Comparison of ENCODE assay signal across 14 cellular contexts in the genomic region with DNA sequence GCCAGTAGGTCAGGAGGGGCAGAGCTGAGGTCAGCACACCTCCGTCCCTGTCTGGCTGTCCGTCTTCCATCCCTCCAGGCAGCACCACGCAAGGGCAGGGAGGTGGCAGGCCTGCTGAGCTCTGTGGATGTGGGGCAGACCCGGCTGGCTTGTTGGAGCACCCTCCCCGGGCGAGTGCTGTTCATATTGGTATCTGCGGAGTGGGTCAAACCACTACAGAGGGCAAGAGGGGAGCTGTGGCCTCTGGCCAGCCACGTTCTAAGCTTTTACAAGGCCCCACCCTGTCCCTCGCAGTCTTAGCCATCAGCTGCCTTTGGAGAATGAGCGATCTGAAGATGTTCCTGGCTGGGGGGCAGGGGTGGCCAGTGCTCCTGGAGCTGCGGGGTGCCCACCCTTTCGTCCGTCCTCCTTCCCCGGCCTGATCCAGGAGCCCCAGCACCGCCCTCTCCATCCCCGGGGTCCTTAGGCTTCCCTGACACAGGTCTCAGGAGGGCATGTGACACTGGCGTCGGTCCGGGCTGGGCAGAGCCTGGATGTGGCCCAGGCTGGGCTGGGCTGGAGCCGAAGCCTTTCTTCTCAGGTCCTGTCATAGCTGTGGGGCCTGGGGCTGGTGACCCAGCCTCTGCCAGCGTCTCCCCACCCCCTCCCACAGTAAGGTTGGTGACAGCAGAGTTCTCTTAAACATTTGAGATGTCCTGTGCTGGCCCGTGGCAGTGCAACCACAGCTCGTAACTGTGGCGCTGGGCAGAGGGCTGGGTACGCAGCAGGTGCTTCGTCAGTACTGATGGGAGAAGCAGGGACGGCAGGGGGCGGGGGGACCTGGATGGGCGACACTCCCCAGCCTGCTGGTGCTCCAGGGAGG. TPM values are rescaled to one million over a fixed set of nuclear protein-coding genes. Genes with fewer than 3 reads are reported as not detected.
DNase-seq lines count a peak whose midpoint lies in the region; ATAC-seq, FAIRE-seq and TF ChIP-seq lines count a peak whose summit lies in the region.
"Had no signal": no experiment of that assay in that cellular context is flagged by ENCODE, and none has a peak within 500 bp of the region (broad histone marks: within the 10 kb centered on the region; RNA-seq: fewer than 3 reads in every experiment).

No MANE protein-coding gene starts in this region.

- DNase-seq in activated CD8-positive, alpha-beta memory T cell treated with anti-CD3 and anti-CD28 coated beads, Interleukin-2, amount 10 ng/mL, durations not matched to agents 7 days and 5 days = no peak
- DNase-seq in activated CD8-positive, alpha-beta memory T cell treated with anti-CD3 and anti-CD28 coated beads, Interleukin-2, amount 50 U/mL, for 4 hours = no peak
- DNase-seq in activated T-helper 1 cell treated with anti-CD3 and anti-CD28 coated beads, Interleukin-12 subunit alpha, Interleukin-12 subunit beta, Interleukin-2, Interleukin-4 antibody, amounts not matched to agents 30 ng/mL and 10 ng/mL and 1 ng/mL, durations not matched to agents 14 hours and 24 hours and 36 hours (ENCODE audit: low spot score) = no peak
- DNase-seq in left colon (peak in 1 of 2 donors; percentile 32), transverse colon (no peak), H54 (ENCODE audit: insufficient read length, low spot score) (no peak), activated gamma-delta T cell (lab: John Stamatoyannopoulos, UW) (no peak)
- no peak for DNase-seq in activated effector memory CD4-positive, alpha-beta T cell treated with anti-CD3 and anti-CD28 coated beads, Interleukin-2, amount 50 U/mL, for 16 hours
- DNase-seq: DMS 273 treated with DMSO at 0.1 percent for 48 hours, foreskin melanocyte, NCI-H187 treated with DMSO at 0.1 percent for 48 hours had no signal

- no peaks in the 10 kb centered on the region for H3K27me3 Mint-ChIP-seq in activated CD8-positive, alpha-beta memory T cell treated with anti-CD3 and anti-CD28 coated beads, Interleukin-2, amount 10 ng/mL, durations not matched to agents 7 days and 5 days
- H3K27me3 Mint-ChIP-seq in activated T-helper 1 cell treated with anti-CD3 and anti-CD28 coated beads, Interleukin-12 subunit alpha, Interleukin-12 subunit beta, Interleukin-2, Interleukin-4 antibody, amounts not matched to agents 30 ng/mL and 10 ng/mL and 1 ng/mL, durations not matched to agents 14 hours and 24 hours and 36 hours (ENCODE audit: insufficient read depth) = peaks cover 3% of the 10 kb centered on the region
- H3K27me3 Mint-ChIP-seq: activated naive CD4-positive, alpha-beta T cell treated with anti-CD3 and anti-CD28 coated beads, Interleukin-2, amount 50 U/mL, for 24 hours had no signal

- TF ChIP-seq CTCF in transverse colon (IDR thresholded peaks at IDR 0.05) = no peak

- intact Hi-C loops in activated T-helper 1 cell treated with anti-CD3 and anti-CD28 coated beads, Interleukin-12 subunit alpha, Interleukin-12 subunit beta, Interleukin-2, Interleukin-4 antibody, amounts not matched to agents 30 ng/mL and 10 ng/mL and 1 ng/mL, durations not matched to agents 14 hours and 24 hours and 36 hours (cut with micrococcal nuclease) = no loop called here
- intact Hi-C loops in left colon (cut with DNase I, micrococcal nuclease) (no loop called here), transverse colon (cut with DNase I; ENCODE audit: low total_unique reads) (no loop called here)

- no peaks in the 10 kb centered on the region for H3K9me3 Mint-ChIP-seq in activated CD8-positive, alpha-beta memory T cell treated with anti-CD3 and anti-CD28 coated beads, Interleukin-2, amount 10 ng/mL, durations not matched to agents 7 days and 5 days (ENCODE audit: low read depth)
- H3K9me3 Mint-ChIP-seq in activated T-helper 1 cell treated with anti-CD3 and anti-CD28 coated beads, Interleukin-12 subunit alpha, Interleukin-12 subunit beta, Interleukin-2, Interleukin-4 antibody, amounts not matched to agents 30 ng/mL and 10 ng/mL and 1 ng/mL, durations not matched to agents 14 hours and 24 hours and 36 hours = no peaks in the 10 kb centered on the region
- H3K9me3 Mint-ChIP-seq: activated naive CD4-positive, alpha-beta T cell treated with anti-CD3 and anti-CD28 coated beads, Interleukin-2, amount 50 U/mL, for 24 hours had no signal

- WGBS in transverse colon (ENCODE audit: low coverage in 1 of 2), 2 donors = 76% methylated on average over 25 of the region's 29 CpGs; no CpG with 5 or more reads in 1 of the 2 donors

- in situ Hi-C loops in transverse colon (cut with MboI; ENCODE audit: low pct_ligation_motif_present in 1 of 4, low pct_unique_long_range_greater_than_20kb in 1 of 4, low sequenced_read_pairs in 3 of 4) = no loop called here

- CTCF ChIA-PET in activated CD8-positive, alpha-beta memory T cell treated with anti-CD3 and anti-CD28 coated beads, Interleukin-2, amount 10 ng/mL, durations not matched to agents 7 days and 5 days (lab: Charles Lee) = interaction anchor here (1.3 kb wide), 1 partner anchor 24 kb away, joined by 3 read pairs; no protein-coding TSS in a partner anchor

- H3K36me3 ChIP-seq in transverse colon = no peaks in the 10 kb centered on the region

- no peak for FAIRE-seq in H54 (lab: Jason Lieb, UNC)
- FAIRE-seq: keratinocyte had no signal

- H3K4me1 Mint-ChIP-seq in activated CD8-positive, alpha-beta memory T cell treated with anti-CD3 and anti-CD28 coated beads, Interleukin-2, amount 10 ng/mL, durations not matched to agents 7 days and 5 days = peaks cover 44% of the 10 kb centered on the region
- H3K4me1 Mint-ChIP-seq in activated T-helper 1 cell treated with anti-CD3 and anti-CD28 coated beads, Interleukin-12 subunit alpha, Interleukin-12 subunit beta, Interleukin-2, Interleukin-4 antibody, amounts not matched to agents 30 ng/mL and 10 ng/mL and 1 ng/mL, durations not matched to agents 14 hours and 24 hours and 36 hours (ENCODE audit: low read depth) = peaks cover 45% of the 10 kb centered on the region

- no peak for TF ChIP-seq EP300 in transverse colon (IDR thresholded peaks at IDR 0.05; ENCODE audit: low read depth)

- H3K4me3 Mint-ChIP-seq in activated CD8-positive, alpha-beta memory T cell treated with anti-CD3 and anti-CD28 coated beads, Interleukin-2, amount 10 ng/mL, durations not matched to agents 7 days and 5 days = peak overlapping the region; percentile 61
- peak overlapping the region; percentile 67 for H3K4me3 Mint-ChIP-seq in activated T-helper 1 cell treated with anti-CD3 and anti-CD28 coated beads, Interleukin-12 subunit alpha, Interleukin-12 subunit beta, Interleukin-2, Interleukin-4 antibody, amounts not matched to agents 30 ng/mL and 10 ng/mL and 1 ng/mL, durations not matched to agents 14 hours and 24 hours and 36 hours

- H3K9me3 ChIP-seq in transverse colon = no peaks in the 10 kb centered on the region
- H3K9me3 ChIP-seq: SK-N-SH had no signal

- TF ChIP-seq POLR2A in transverse colon (IDR thresholded peaks at IDR 0.05) (no peak), H54 (IDR thresholded peaks at IDR 0.05; ENCODE audit: low read depth, low read length) (no peak)

- ATAC-seq in activated CD8-positive, alpha-beta memory T cell treated with anti-CD3 and anti-CD28 coated beads, Interleukin-2, amount 10 ng/mL, durations not matched to agents 7 days and 5 days = no peak
- ATAC-seq in left colon = peak; percentile 5

- peaks cover 38 to 68% (median 45%) of the 10 kb centered on the region in 4 donors for H3K4me1 ChIP-seq in transverse colon

- H3K4me3 ChIP-seq in transverse colon = no peak overlapping the region

- no peaks in the 10 kb centered on the region for H3K36me3 Mint-ChIP-seq in activated CD8-positive, alpha-beta memory T cell treated with anti-CD3 and anti-CD28 coated beads, Interleukin-2, amount 10 ng/mL, durations not matched to agents 7 days and 5 days
- H3K36me3 Mint-ChIP-seq in activated T-helper 1 cell treated with anti-CD3 and anti-CD28 coated beads, Interleukin-12 subunit alpha, Interleukin-12 subunit beta, Interleukin-2, Interleukin-4 antibody, amounts not matched to agents 30 ng/mL and 10 ng/mL and 1 ng/mL, durations not matched to agents 14 hours and 24 hours and 36 hours (ENCODE audit: low read depth) = peaks cover 2% of the 10 kb centered on the region
- H3K36me3 Mint-ChIP-seq: activated naive CD4-positive, alpha-beta T cell treated with anti-CD3 and anti-CD28 coated beads, Interleukin-2, amount 50 U/mL, for 24 hours had no signal

- H3K27ac Mint-ChIP-seq in activated CD8-positive, alpha-beta memory T cell treated with anti-CD3 and anti-CD28 coated beads, Interleukin-2, amount 10 ng/mL, durations not matched to agents 7 days and 5 days = no peak overlapping the region
- H3K27ac Mint-ChIP-seq in activated T-helper 1 cell treated with anti-CD3 and anti-CD28 coated beads, Interleukin-12 subunit alpha, Interleukin-12 subunit beta, Interleukin-2, Interleukin-4 antibody, amounts not matched to agents 30 ng/mL and 10 ng/mL and 1 ng/mL, durations not matched to agents 14 hours and 24 hours and 36 hours = no peak overlapping the region
- H3K27ac Mint-ChIP-seq: activated naive CD4-positive, alpha-beta T cell treated with anti-CD3 and anti-CD28 coated beads, Interleukin-2, amount 50 U/mL, for 24 hours had no signal

- peak overlapping the region in 3 of 4 donors; percentile 38 to 63 (median 45) for H3K27ac ChIP-seq in transverse colon

- no peaks in the 10 kb centered on the region for H3K27me3 ChIP-seq in transverse colon

RNA-seq across cellular contexts. Expression of a gene that starts 31.7 kb away (rescaled TPM):
- 10 to 100 TPM; 35.4 to 44.6 TPM for total RNA-seq in activated CD8-positive, alpha-beta memory T cell treated with anti-CD3 and anti-CD28 coated beads, Interleukin-2, amount 10 ng/mL, durations not matched to agents 7 days and 5 days
- total RNA-seq in activated T-helper 1 cell treated with anti-CD3 and anti-CD28 coated beads, Interleukin-12 subunit alpha, Interleukin-12 subunit beta, Interleukin-2, Interleukin-4 antibody, amounts not matched to agents 30 ng/mL and 10 ng/mL and 1 ng/mL, durations not matched to agents 14 hours and 24 hours and 36 hours = 87.1 and 90.6 TPM in 2 replicates
- total RNA-seq in left colon (100 to 1,000 TPM; 178 to 213 TPM), transverse colon (100 to 1,000 TPM; 146 to 981 (median 258) TPM)

RNA-seq across cellular contexts. Expression of a gene that starts 51.1 kb away (rescaled TPM):
- total RNA-seq in activated CD8-positive, alpha-beta memory T cell treated with anti-CD3 and anti-CD28 coated beads, Interleukin-2, amount 10 ng/mL, durations not matched to agents 7 days and 5 days = under 1 TPM; 0.06 to 0.12 TPM
- total RNA-seq in activated T-helper 1 cell treated with anti-CD3 and anti-CD28 coated beads, Interleukin-12 subunit alpha, Interleukin-12 subunit beta, Interleukin-2, Interleukin-4 antibody, amounts not matched to agents 30 ng/mL and 10 ng/mL and 1 ng/mL, durations not matched to agents 14 hours and 24 hours and 36 hours = 0.39 and 0.44 TPM in 2 replicates
- total RNA-seq in left colon (1 to 10 TPM; 1.8 to 4.9 TPM), transverse colon (1 to 10 TPM in 2 of 4 donors, under 1 TPM in 2; 0.96 to 2.5 (median 1.4) TPM)
